Comparison of ENCODE assay signal across 9 cellular contexts in genomic region chr6:138517635-138518034, GRCh38. TPM values are rescaled to one million over a fixed set of nuclear protein-coding genes. Genes with fewer than 3 reads are reported as not detected.
DNase-seq lines count a peak whose midpoint lies in the region; ATAC-seq and TF ChIP-seq lines count a peak whose summit lies in the region.
"Had no signal": no experiment of that assay in that cellular context is flagged by ENCODE, and none has a peak within 500 bp of the region (broad histone marks: within the 10 kb centered on the region; RNA-seq: fewer than 3 reads in every experiment).

No MANE protein-coding gene starts in this region.

- H3K27me3 ChIP-seq in DND-41 (ENCODE audit: insufficient read depth, low read length, poor library complexity), result peaks cover 4% of the 10 kb centered on the region
- no peaks in the 10 kb centered on the region for H3K27me3 ChIP-seq in breast epithelium
- no peaks in the 10 kb centered on the region for H3K27me3 ChIP-seq in lower lobe of right lung (ENCODE audit: low read depth)

- H3K4me2 ChIP-seq in DND-41 (ENCODE audit: insufficient read depth, low read length), result no peak overlapping the region

- no peak overlapping the region for H3K27ac ChIP-seq in DND-41 (ENCODE audit: low read length)
- no peak overlapping the region for H3K27ac ChIP-seq in breast epithelium
- H3K27ac ChIP-seq in lower lobe of right lung, result no peak overlapping the region

- TF ChIP-seq POLR2A in breast epithelium (IDR thresholded peaks at IDR 0.05), result no peak

- H2AFZ ChIP-seq in DND-41 (ENCODE audit: low read depth, low read length), result no peak overlapping the region

- peaks cover 8% of the 10 kb centered on the region; the same call in 1 of the 2 replicates for H3K4me1 ChIP-seq in DND-41 (ENCODE audit: insufficient read depth, low read length)
- H3K4me1 ChIP-seq in breast epithelium, result no peaks in the 10 kb centered on the region
- H3K4me1 ChIP-seq in lower lobe of right lung, result peaks cover 12% of the 10 kb centered on the region

- TF ChIP-seq CTCF in DND-41 (IDR thresholded peaks at IDR 0.05; ENCODE audit: borderline replicate concordance, extremely low read depth, low read length, poor library complexity, severe bottlenecking) (peak; percentile 81), breast epithelium (IDR thresholded peaks at IDR 0.05) (peak in 2 of 3 donors; percentile 38 to 48), lower lobe of right lung (IDR thresholded peaks at IDR 0.05) (peak; percentile 73)

- H3K79me2 ChIP-seq in DND-41 (ENCODE audit: insufficient read depth, low read length), result no peaks in the 10 kb centered on the region

- no peak overlapping the region for H3K4me3 Mint-ChIP-seq in stimulated activated naive B cell treated with anti-CD40 and anti-IgM and Interleukin-4, amounts not matched to agents 10 μg/mL and 1 μg/mL and 100 μg/mL, for 72 hours
- H3K4me3 Mint-ChIP-seq: T-helper 1 cell treated with Interleukin-12 subunit alpha and Interleukin-12 subunit beta and Interleukin-4 antibody, amounts not matched to agents 30 μg/mL and 1 μg/mL, for 36 hours had no signal

- H4K20me1 ChIP-seq in DND-41 (ENCODE audit: insufficient read depth, low read length), result no peaks in the 10 kb centered on the region

- no peak overlapping the region for H3K27ac Mint-ChIP-seq in stimulated activated naive B cell treated with anti-CD40 and anti-IgM and Interleukin-4, amounts not matched to agents 10 μg/mL and 1 μg/mL and 100 μg/mL, for 72 hours
- H3K27ac Mint-ChIP-seq: T-helper 1 cell treated with Interleukin-12 subunit alpha and Interleukin-12 subunit beta and Interleukin-4 antibody, amounts not matched to agents 30 μg/mL and 1 μg/mL, for 36 hours had no signal

- peaks cover 2% of the 10 kb centered on the region for H3K9me3 ChIP-seq in DND-41 (ENCODE audit: insufficient read depth, low read length, severe bottlenecking)
- no peaks in the 10 kb centered on the region for H3K9me3 ChIP-seq in breast epithelium
- H3K9me3 ChIP-seq in lower lobe of right lung, result no peaks in the 10 kb centered on the region

- DNase-seq in DND-41, result peak; percentile 42
- DNase-seq in HS-27A (ENCODE audit: low read depth), result peak; percentile 26
- peak; percentile 23 for DNase-seq in UCSD-AML1 (lab: John Stamatoyannopoulos, UW; ENCODE audit: unreplicated experiment)
- peak in 1 of 2 donors; percentile 53 for DNase-seq in breast epithelium (ENCODE audit: low spot score in 2 of 2)
- peak; percentile 59 for DNase-seq in lower lobe of right lung
- peak; percentile 51 for DNase-seq in stimulated activated naive B cell treated with anti-CD40 and anti-IgM and Interleukin-4, amounts not matched to agents 10 μg/mL and 1 μg/mL and 100 μg/mL, for 72 hours
- DNase-seq in cortex of kidney (lab: John Stamatoyannopoulos, UW), result no peak

- peaks cover 3 to 5% of the 10 kb centered on the region in 2 donors for H3K27me3 Mint-ChIP-seq in stimulated activated naive B cell treated with anti-CD40 and anti-IgM and Interleukin-4, amounts not matched to agents 10 μg/mL and 1 μg/mL and 100 μg/mL, for 72 hours

- H3K9ac ChIP-seq in DND-41 (ENCODE audit: low read depth, low read length), result no peak overlapping the region

- H3K4me3 ChIP-seq in DND-41 (ENCODE audit: low read depth in 1 of 2, low read length in 2 of 2), result no peak overlapping the region
- no peak overlapping the region for H3K4me3 ChIP-seq in breast epithelium
- no peak overlapping the region for H3K4me3 ChIP-seq in lower lobe of right lung

- peaks cover 3 to 5% of the 10 kb centered on the region in 2 donors for H3K9me3 Mint-ChIP-seq in stimulated activated naive B cell treated with anti-CD40 and anti-IgM and Interleukin-4, amounts not matched to agents 10 μg/mL and 1 μg/mL and 100 μg/mL, for 72 hours
- H3K9me3 Mint-ChIP-seq: T-helper 1 cell treated with Interleukin-12 subunit alpha and Interleukin-12 subunit beta and Interleukin-4 antibody, amounts not matched to agents 30 μg/mL and 1 μg/mL, for 36 hours had no signal

- peaks cover 3% of the 10 kb centered on the region in 2 donors for H3K36me3 Mint-ChIP-seq in stimulated activated naive B cell treated with anti-CD40 and anti-IgM and Interleukin-4, amounts not matched to agents 10 μg/mL and 1 μg/mL and 100 μg/mL, for 72 hours

- ATAC-seq in DND-41 (ENCODE audit: insufficient read depth, low read depth) (peak; percentile 85), GM21447 (IDR thresholded peaks at IDR 0.05; ENCODE audit: unreplicated experiment) (peak; percentile 87), lower lobe of right lung (peak; percentile 72 to 83)
- ATAC-seq in stimulated activated naive B cell treated with anti-CD40 and anti-IgM and Interleukin-4, amounts not matched to agents 10 μg/mL and 1 μg/mL and 100 μg/mL, for 72 hours (replicated peaks), result peak; percentile 94 to 97

- H3K36me3 ChIP-seq in DND-41 (ENCODE audit: insufficient read depth, low read length) (no peaks in the 10 kb centered on the region), breast epithelium (no peaks in the 10 kb centered on the region), lower lobe of right lung (no peaks in the 10 kb centered on the region)

- intact Hi-C loops in breast epithelium (cut with DNase I; ENCODE audit: low total_unique reads), result no loop called here
- intact Hi-C loops in lower lobe of right lung (cut with DNase I), result no loop called here

- peaks cover 8 to 9% of the 10 kb centered on the region in 2 donors for H3K4me1 Mint-ChIP-seq in stimulated activated naive B cell treated with anti-CD40 and anti-IgM and Interleukin-4, amounts not matched to agents 10 μg/mL and 1 μg/mL and 100 μg/mL, for 72 hours

RNA-seq across cellular contexts. Expression of gene NHSL1, which starts 18.3 kb away (rescaled TPM):
- total RNA-seq in breast epithelium, result 10 to 100 TPM; 15.4 to 17.4 (median 16.5) TPM
- 63.7 TPM for total RNA-seq in lower lobe of right lung
